6 cellular contexts compared by ENCODE assay signal in the genomic region with DNA sequence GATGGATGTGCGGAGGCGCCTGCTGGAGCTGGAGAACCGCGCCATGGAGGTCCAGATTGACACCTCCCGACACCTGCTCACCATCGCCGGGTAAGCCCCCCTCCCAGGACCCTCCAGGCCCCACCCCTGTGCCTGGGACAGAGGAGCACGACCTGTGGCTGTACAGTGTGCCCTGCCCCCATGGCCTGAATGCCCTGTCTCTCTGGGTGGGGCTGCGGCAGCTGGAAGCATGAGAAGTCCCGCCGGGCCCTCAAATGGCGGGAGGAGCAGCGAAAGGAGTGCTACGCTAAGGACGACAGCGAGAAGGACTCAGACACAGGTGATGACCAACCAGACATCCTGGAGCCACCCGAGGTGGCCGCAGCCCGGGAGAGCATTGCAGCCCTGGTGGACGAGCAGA. TPM values are rescaled to one million over a fixed set of nuclear protein-coding genes. Genes with fewer than 3 reads are reported as not detected.
"Had no signal": no experiment of that assay in that cellular context is flagged by ENCODE, and none has a peak within 500 bp of the region (broad histone marks: within the 10 kb centered on the region; RNA-seq: fewer than 3 reads in every experiment).

No MANE protein-coding gene starts in this region.

- H3K4me2 ChIP-seq: GM23338 had no signal

- H3K4me3 ChIP-seq: GM23338 had no signal

- ATAC-seq: GM23338 had no signal

- H3K9me3 Mint-ChIP-seq: GM23338, H9, IgD-negative memory B cell had no signal

- H3K4me3 Mint-ChIP-seq: GM23338, IgD-negative memory B cell had no signal

- DNase-seq: H9, HCEC 1CT, KBM-7 had no signal

- H3K36me3 Mint-ChIP-seq: IgD-negative memory B cell had no signal

- H3K27ac Mint-ChIP-seq: GM23338, IgD-negative memory B cell had no signal

- H2AFZ ChIP-seq: GM23338 had no signal

RNA-seq across cellular contexts. Expression of a gene that starts 11.2 kb away (rescaled TPM):
- polyA plus RNA-seq: IgD-negative memory B cell had no signal

RNA-seq across cellular contexts. Expression of a gene that starts 16.8 kb away (rescaled TPM):
- total RNA-seq: GM23338, H1 had no signal
- polyA plus RNA-seq: GM23338, IgD-negative memory B cell had no signal
